In the genomic region with DNA sequence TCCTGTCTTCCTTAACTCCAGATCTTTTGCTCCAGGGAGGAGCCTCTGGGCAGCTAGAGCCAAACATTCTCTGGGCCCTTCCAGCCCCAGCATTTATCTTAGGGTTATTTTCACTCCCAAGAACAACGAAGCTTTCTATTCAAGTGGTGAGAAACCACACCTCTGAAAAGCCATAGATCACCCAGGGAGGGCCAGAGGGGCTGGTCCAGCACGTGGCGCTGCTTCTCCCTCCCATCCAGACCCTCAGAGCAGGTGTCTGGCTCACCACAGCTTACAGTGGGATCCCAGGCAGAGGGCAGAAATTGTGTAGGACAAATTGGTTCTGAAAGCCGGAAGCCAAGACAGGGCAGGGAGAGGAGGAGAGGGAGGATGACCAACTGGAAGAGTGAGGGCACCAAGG, we compare ENCODE assay signal across 18 cellular contexts.
DNase-seq lines count a peak whose midpoint lies in the region; ATAC-seq and TF ChIP-seq lines count a peak whose summit lies in the region.
"Had no signal": no experiment of that assay in that cellular context is flagged by ENCODE, and none has a peak within 500 bp of the region (broad histone marks: within the 10 kb centered on the region; RNA-seq: fewer than 3 reads in every experiment).

No MANE protein-coding gene starts in this region.

- TF ChIP-seq EP300 in SK-N-SH (IDR thresholded peaks at IDR 0.05; ENCODE audit: borderline replicate concordance in 1 of 2, low read depth in 1 of 2, low read length in 1 of 2) = no peak

- WGBS in trophoblast cell (ENCODE audit: extremely low coverage, insufficient coverage, insufficient read length) = no CpG with 5 or more reads among the region's 4 CpGs
- 52% methylated on average over 4 of the region's 4 CpGs for WGBS in SK-N-SH (ENCODE audit: low lambda C conversion rate)

- H3K36me3 ChIP-seq in BLaER1 (no peaks in the 10 kb centered on the region), trophoblast cell (ENCODE audit: control insufficient read depth in 1 of 2, insufficient read depth in 2 of 2, low read length in 2 of 2) (no peaks in the 10 kb centered on the region), SK-N-SH (replicated peaks in 1 of 2; ENCODE audit: control insufficient read depth in 1 of 2, insufficient read depth in 2 of 2, low read length in 1 of 2) (no peaks in the 10 kb centered on the region)
- H3K36me3 ChIP-seq: HAP-1 had no signal

- TF ChIP-seq CTCF in coronary artery (IDR thresholded peaks at IDR 0.05) (no peak), SK-N-SH (IDR thresholded peaks at IDR 0.05) (no peak)

- H4K91ac ChIP-seq in trophoblast cell (ENCODE audit: low read depth, low read length) = no peak overlapping the region

- H3F3A ChIP-seq in SK-N-SH (replicated peaks; ENCODE audit: insufficient read depth) = no peaks in the 10 kb centered on the region

- H2BK5ac ChIP-seq in trophoblast cell (ENCODE audit: low read depth, low read length, poor library complexity) = no peak overlapping the region

- H3K18ac ChIP-seq in trophoblast cell (ENCODE audit: low read length) = no peak overlapping the region

- H3K27me3 ChIP-seq in BLaER1 (no peaks in the 10 kb centered on the region), trophoblast cell (ENCODE audit: insufficient read depth, low read length) (no peaks in the 10 kb centered on the region), SK-N-SH (ENCODE audit: insufficient read depth) (no peaks in the 10 kb centered on the region)

- no peak overlapping the region for H3K9ac ChIP-seq in BLaER1
- H3K9ac ChIP-seq in trophoblast cell (ENCODE audit: low read length) = no peak overlapping the region
- no peak overlapping the region for H3K9ac ChIP-seq in SK-N-SH

- H2BK12ac ChIP-seq in trophoblast cell (ENCODE audit: low read length) = no peak overlapping the region

- H3K4me2 ChIP-seq in BLaER1 (peak overlapping the region; percentile 78), trophoblast cell (ENCODE audit: low read length) (no peak overlapping the region), SK-N-SH (no peak overlapping the region)
- H3K4me2 ChIP-seq: GM23338 had no signal

- H3K79me1 ChIP-seq in trophoblast cell (ENCODE audit: low read length) = peaks cover 3% of the 10 kb centered on the region

- no peak overlapping the region for H3K14ac ChIP-seq in trophoblast cell (ENCODE audit: low read length)

- POLR2A ChIA-PET in SK-N-SH (lab: Yijun Ruan, JAX) = no interaction called here

- H3K4me3 ChIP-seq in BLaER1 (no peak overlapping the region), coronary artery (no peak overlapping the region), trophoblast cell (ENCODE audit: low read depth, low read length) (no peak overlapping the region), SK-N-SH (ENCODE audit: low read depth in 2 of 2, low read length in 1 of 2) (no peak overlapping the region)
- H3K4me3 ChIP-seq: GM23338, HAP-1 had no signal

- peak overlapping the region; percentile 35 for H2AK5ac ChIP-seq in trophoblast cell (ENCODE audit: low read length)

- no peak overlapping the region for H2BK120ac ChIP-seq in trophoblast cell (ENCODE audit: insufficient read depth, low read length, poor library complexity)

- H4K20me1 ChIP-seq in BLaER1 (no peaks in the 10 kb centered on the region), SK-N-SH (ENCODE audit: insufficient read depth) (no peaks in the 10 kb centered on the region)

- no peak overlapping the region for H3K4ac ChIP-seq in trophoblast cell (ENCODE audit: low read depth, low read length)

- no peak overlapping the region for H4K12ac ChIP-seq in trophoblast cell (ENCODE audit: low read depth, low read length)

- H3K9me3 ChIP-seq in BLaER1 = peaks cover 9% of the 10 kb centered on the region
- H3K9me3 ChIP-seq in trophoblast cell (ENCODE audit: insufficient read depth, low read depth, low read length) = no peaks in the 10 kb centered on the region
- no peaks in the 10 kb centered on the region for H3K9me3 ChIP-seq in SK-N-SH
- H3K9me3 ChIP-seq: HAP-1 had no signal

- H3K23ac ChIP-seq in trophoblast cell (ENCODE audit: low read length) = no peak overlapping the region

- H3K9me2 ChIP-seq in SK-N-SH = no peaks in the 10 kb centered on the region

- H3K79me2 ChIP-seq in trophoblast cell (ENCODE audit: control insufficient read depth, insufficient read depth, low read length, poor library complexity) = no peaks in the 10 kb centered on the region
- H3K79me2 ChIP-seq in SK-N-SH (ENCODE audit: insufficient read depth) = no peaks in the 10 kb centered on the region

- H3K27ac ChIP-seq in BLaER1 (no peak overlapping the region; the same call in 1 of the 2 replicates), coronary artery (no peak overlapping the region), trophoblast cell (ENCODE audit: low read depth, low read length) (no peak overlapping the region), SK-N-SH (ENCODE audit: low read depth in 2 of 2, low read length in 1 of 2) (no peak overlapping the region)
- H3K27ac ChIP-seq: 22Rv1 had no signal

- H2AFZ ChIP-seq in trophoblast cell (ENCODE audit: insufficient read depth, low read length, poor library complexity) = no peak overlapping the region
- no peak overlapping the region for H2AFZ ChIP-seq in SK-N-SH (ENCODE audit: low read depth)
- H2AFZ ChIP-seq: GM23338 had no signal

- no peak overlapping the region for H4K8ac ChIP-seq in trophoblast cell (ENCODE audit: low read depth, low read length)

- CTCF ChIA-PET in SK-N-SH (lab: Yijun Ruan, JAX) = interaction anchor here (0.9 to 3.7 kb wide), 4 partner anchors 11 to 121 kb away, joined by 3 to 16 read pairs (median 4); no protein-coding TSS in a partner anchor

- peak; percentile 17 for DNase-seq in coronary artery (ENCODE audit: low spot score)
- peak; percentile 73 for DNase-seq in myocyte (ENCODE audit: low read depth)
- DNase-seq in trophoblast cell = no peak
- no peak for DNase-seq in SK-N-SH
- no peak for DNase-seq in NCI-H187 treated with DMSO at 0.1 percent for 48 hours (lab: John Stamatoyannopoulos, UW)
- DNase-seq: C1 segment of cervical spinal cord; Calu3; CD4-positive, alpha-beta memory T cell; COR-L47; DMS153; DND-41; HFFc6 had no signal

- H3K4me1 ChIP-seq in BLaER1 = peaks cover 22% of the 10 kb centered on the region
- peaks cover 0 to 6% of the 10 kb centered on the region in 2 experiments for H3K4me1 ChIP-seq in trophoblast cell (ENCODE audit: control insufficient read depth in 1 of 2, insufficient read depth in 2 of 2, low read length in 2 of 2)
- no peaks in the 10 kb centered on the region for H3K4me1 ChIP-seq in SK-N-SH (ENCODE audit: control insufficient read depth in 1 of 2, insufficient read depth in 2 of 2, low read depth in 1 of 2, low read length in 1 of 2)
- H3K4me1 ChIP-seq: HAP-1 had no signal

- ATAC-seq in HG03095 (IDR thresholded peaks at IDR 0.05; ENCODE audit: unreplicated experiment) (no peak), GM19452 (IDR thresholded peaks at IDR 0.05; ENCODE audit: unreplicated experiment) (no peak)
- ATAC-seq: GM23338 had no signal

- TF ChIP-seq RAD21 in SK-N-SH (IDR thresholded peaks at IDR 0.05; ENCODE audit: low read length) = no peak

TF ChIP-seq in SK-N-SH, 30 proteins besides CTCF, POLR2A, EP300 and RAD21:
- TF ChIP-seq FOXJ3 (CRISPR knock-in tag; IDR thresholded peaks at IDR 0.05) (no peak), NRF1 (IDR thresholded peaks at IDR 0.05; ENCODE audit: low read depth, low read length) (no peak), SIN3A (IDR thresholded peaks at IDR 0.05; ENCODE audit: borderline replicate concordance, low read depth, low read length) (no peak), YY1 (IDR thresholded peaks at IDR 0.05; ENCODE audit: low read depth) (no peak)
- TF ChIP-seq, protein P1, sequence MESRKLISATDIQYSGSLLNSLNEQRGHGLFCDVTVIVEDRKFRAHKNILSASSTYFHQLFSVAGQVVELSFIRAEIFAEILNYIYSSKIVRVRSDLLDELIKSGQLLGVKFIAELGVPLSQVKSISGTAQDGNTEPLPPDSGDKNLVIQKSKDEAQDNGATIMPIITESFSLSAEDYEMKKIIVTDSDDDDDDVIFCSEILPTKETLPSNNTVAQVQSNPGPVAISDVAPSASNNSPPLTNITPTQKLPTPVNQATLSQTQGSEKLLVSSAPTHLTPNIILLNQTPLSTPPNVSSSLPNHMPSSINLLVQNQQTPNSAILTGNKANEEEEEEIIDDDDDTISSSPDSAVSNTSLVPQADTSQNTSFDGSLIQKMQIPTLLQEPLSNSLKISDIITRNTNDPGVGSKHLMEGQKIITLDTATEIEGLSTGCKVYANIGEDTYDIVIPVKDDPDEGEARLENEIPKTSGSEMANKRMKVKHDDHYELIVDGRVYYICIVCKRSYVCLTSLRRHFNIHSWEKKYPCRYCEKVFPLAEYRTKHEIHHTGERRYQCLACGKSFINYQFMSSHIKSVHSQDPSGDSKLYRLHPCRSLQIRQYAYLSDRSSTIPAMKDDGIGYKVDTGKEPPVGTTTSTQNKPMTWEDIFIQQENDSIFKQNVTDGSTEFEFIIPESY (IDR thresholded peaks at IDR 0.05; ENCODE audit: borderline replicate concordance, low read depth) = no peak

Comparison
In these comparisons a context has a peak if more than half of its experiments do, and no peak if none do; other contexts are left out.
1. DNase-seq: peak in coronary artery (single experiment) and myocyte (single experiment); none in trophoblast cell (0 of 2), SK-N-SH (single experiment) and NCI-H187 treated with DMSO at 0.1 percent for 48 hours (single experiment).